8 cellular contexts compared by ENCODE assay signal in the genomic region with DNA sequence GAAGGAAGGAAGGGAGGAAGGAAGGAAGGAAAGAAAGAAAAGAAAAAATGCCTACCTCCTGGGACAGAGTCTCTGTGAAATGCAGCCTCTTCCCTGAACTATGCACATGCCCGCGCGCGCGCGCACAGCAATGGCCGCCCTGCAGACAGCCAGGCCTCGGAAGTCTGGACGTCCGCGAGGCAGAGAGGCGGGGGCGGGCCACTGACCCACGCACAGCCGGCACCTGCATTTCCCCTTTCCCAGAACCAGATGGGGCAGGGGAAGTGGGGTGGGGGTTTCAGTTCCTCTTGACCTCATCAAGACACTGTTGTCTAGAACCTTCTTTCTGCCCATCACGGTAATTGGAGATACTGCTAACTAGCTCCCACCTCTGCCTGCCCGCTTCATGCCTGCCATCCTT.
DNase-seq lines count a peak whose midpoint lies in the region; ATAC-seq, FAIRE-seq and TF ChIP-seq lines count a peak whose summit lies in the region.
"Not testable (repeated sequence)": the region's sequence is repeated elsewhere in the genome, so short reads cannot be mapped to it uniquely, and the experiment has no call there.

No MANE protein-coding gene starts in this region.

- not testable (repeated sequence) for H3K27me3 Mint-ChIP-seq in activated CD4-positive, alpha-beta T cell treated with anti-CD3 and anti-CD28 coated beads, Interleukin-2, amount 10 ng/mL, durations not matched to agents 24 days and 14 days; osteocyte (ENCODE audit: unreplicated experiment)

- in situ Hi-C loops in transverse colon (cut with MboI; ENCODE audit: low pct_ligation_motif_present in 1 of 4, low pct_unique_long_range_greater_than_20kb in 1 of 4, low sequenced_read_pairs in 3 of 4) = not testable (repeated sequence)

- H3K4me1 Mint-ChIP-seq in activated CD4-positive, alpha-beta T cell treated with anti-CD3 and anti-CD28 coated beads, Interleukin-2, amount 10 ng/mL, durations not matched to agents 24 days and 14 days; osteocyte (ENCODE audit: unreplicated experiment): not testable (repeated sequence)

- H3K4me1 ChIP-seq in Karpas-422 (ENCODE audit: low read length); right lobe of liver; transverse colon: not testable (repeated sequence)

- ATAC-seq in GM21825 (IDR thresholded peaks at IDR 0.05; ENCODE audit: unreplicated experiment) = peak; percentile 59
- not testable (repeated sequence) for ATAC-seq in Right ventricle myocardium superior (ENCODE audit: poor library complexity)
- peak in 2 of 4 donors; percentile 11 to 33 for ATAC-seq in right lobe of liver

- FAIRE-seq in GM12891 (lab: Jason Lieb, UNC) = not testable (repeated sequence)

- H3K27ac Mint-ChIP-seq in activated CD4-positive, alpha-beta T cell treated with anti-CD3 and anti-CD28 coated beads, Interleukin-2, amount 10 ng/mL, durations not matched to agents 24 days and 14 days; osteocyte (ENCODE audit: unreplicated experiment): not testable (repeated sequence)

- H3K36me3 ChIP-seq in Karpas-422 (ENCODE audit: insufficient read depth, low read length); right lobe of liver; transverse colon: not testable (repeated sequence)

- not testable (repeated sequence) for H3K9me2 ChIP-seq in Karpas-422 (replicated peaks; ENCODE audit: insufficient read depth, low read length)

- DNase-seq in GM12891 (ENCODE audit: insufficient read length, low spot score) = not testable (repeated sequence)
- peak; percentile 31 for DNase-seq in Karpas-422
- DNase-seq in activated CD4-positive, alpha-beta T cell treated with anti-CD3 and anti-CD28 coated beads, Interleukin-2, amount 10 ng/mL, durations not matched to agents 24 days and 14 days = peak; percentile 10
- DNase-seq in Right ventricle myocardium superior = peak; percentile 47
- peak in 2 of 3 donors; percentile 33 to 48 for DNase-seq in right lobe of liver
- DNase-seq in osteocyte (ENCODE audit: extremely low spot score, unreplicated experiment) = peak; percentile 15
- DNase-seq in transverse colon = peak; percentile 48

- H4K20me1 ChIP-seq in Karpas-422 (ENCODE audit: insufficient read depth, low read depth, low read length) = not testable (repeated sequence)

- not testable (repeated sequence) for H3K4me3 Mint-ChIP-seq in activated CD4-positive, alpha-beta T cell treated with anti-CD3 and anti-CD28 coated beads, Interleukin-2, amount 10 ng/mL, durations not matched to agents 24 days and 14 days; osteocyte (ENCODE audit: unreplicated experiment)

- H3K79me2 ChIP-seq in Karpas-422 (ENCODE audit: low read length) = not testable (repeated sequence)

- H3K27ac ChIP-seq in Karpas-422 (ENCODE audit: low read length); right lobe of liver; transverse colon: not testable (repeated sequence)

- not testable (repeated sequence) for TF ChIP-seq EP300 in transverse colon (IDR thresholded peaks at IDR 0.05; ENCODE audit: low read depth)

- not testable (repeated sequence) for TF ChIP-seq CTCF in right lobe of liver (IDR thresholded peaks at IDR 0.05); osteocyte (IDR thresholded peaks at IDR 0.05); transverse colon (IDR thresholded peaks at IDR 0.05)

- H3K27me3 ChIP-seq in Karpas-422 (ENCODE audit: low read length); right lobe of liver; transverse colon: not testable (repeated sequence)

- not testable (repeated sequence) for H3K36me3 Mint-ChIP-seq in activated CD4-positive, alpha-beta T cell treated with anti-CD3 and anti-CD28 coated beads, Interleukin-2, amount 10 ng/mL, durations not matched to agents 24 days and 14 days (ENCODE audit: low read depth); osteocyte (ENCODE audit: unreplicated experiment)

- H3K9me3 Mint-ChIP-seq in activated CD4-positive, alpha-beta T cell treated with anti-CD3 and anti-CD28 coated beads, Interleukin-2, amount 10 ng/mL, durations not matched to agents 24 days and 14 days; osteocyte (ENCODE audit: unreplicated experiment): not testable (repeated sequence)

- H3K4me3 ChIP-seq in Karpas-422 (ENCODE audit: low read length); right lobe of liver; transverse colon: not testable (repeated sequence)

- TF ChIP-seq POLR2A in GM12891 (IDR thresholded peaks at IDR 0.05; ENCODE audit: low read depth, low read length); right lobe of liver (IDR thresholded peaks at IDR 0.05); transverse colon (IDR thresholded peaks at IDR 0.05): not testable (repeated sequence)

- H3K9ac ChIP-seq in Karpas-422 (ENCODE audit: low read length) = not testable (repeated sequence)

- intact Hi-C loops in activated CD4-positive, alpha-beta T cell treated with anti-CD3 and anti-CD28 coated beads, Interleukin-2, amount 10 ng/mL, durations not matched to agents 24 days and 14 days (cut with micrococcal nuclease); Right ventricle myocardium superior (cut with DNase I); right lobe of liver (cut with DNase I); transverse colon (cut with DNase I; ENCODE audit: low total_unique reads): not testable (repeated sequence)

- not testable (repeated sequence) for H3K9me3 ChIP-seq in Karpas-422 (ENCODE audit: low read length); right lobe of liver; transverse colon

- not testable (repeated sequence) for H3K4me2 ChIP-seq in Karpas-422 (ENCODE audit: low read depth, low read length, poor library complexity, severe bottlenecking)

- H2AFZ ChIP-seq in Karpas-422 (ENCODE audit: low read length) = not testable (repeated sequence)

- WGBS in right lobe of liver (ENCODE audit: insufficient coverage, low coverage, low lambda C conversion rate, missing lambda C conversion rate) = no CpG with 5 or more reads among the region's 17 CpGs
- WGBS in transverse colon (ENCODE audit: low coverage in 1 of 2), 2 donors = no CpG with 5 or more reads among the region's 17 CpGs

TF ChIP-seq in GM12891, 5 proteins besides CTCF, POLR2A, EP300 and RAD21:
- TF ChIP-seq SPI1 (IDR thresholded peaks at IDR 0.05; ENCODE audit: low read depth, low read length) = peak; percentile 53
